8 cellular contexts compared by ENCODE assay signal in the genomic region with DNA sequence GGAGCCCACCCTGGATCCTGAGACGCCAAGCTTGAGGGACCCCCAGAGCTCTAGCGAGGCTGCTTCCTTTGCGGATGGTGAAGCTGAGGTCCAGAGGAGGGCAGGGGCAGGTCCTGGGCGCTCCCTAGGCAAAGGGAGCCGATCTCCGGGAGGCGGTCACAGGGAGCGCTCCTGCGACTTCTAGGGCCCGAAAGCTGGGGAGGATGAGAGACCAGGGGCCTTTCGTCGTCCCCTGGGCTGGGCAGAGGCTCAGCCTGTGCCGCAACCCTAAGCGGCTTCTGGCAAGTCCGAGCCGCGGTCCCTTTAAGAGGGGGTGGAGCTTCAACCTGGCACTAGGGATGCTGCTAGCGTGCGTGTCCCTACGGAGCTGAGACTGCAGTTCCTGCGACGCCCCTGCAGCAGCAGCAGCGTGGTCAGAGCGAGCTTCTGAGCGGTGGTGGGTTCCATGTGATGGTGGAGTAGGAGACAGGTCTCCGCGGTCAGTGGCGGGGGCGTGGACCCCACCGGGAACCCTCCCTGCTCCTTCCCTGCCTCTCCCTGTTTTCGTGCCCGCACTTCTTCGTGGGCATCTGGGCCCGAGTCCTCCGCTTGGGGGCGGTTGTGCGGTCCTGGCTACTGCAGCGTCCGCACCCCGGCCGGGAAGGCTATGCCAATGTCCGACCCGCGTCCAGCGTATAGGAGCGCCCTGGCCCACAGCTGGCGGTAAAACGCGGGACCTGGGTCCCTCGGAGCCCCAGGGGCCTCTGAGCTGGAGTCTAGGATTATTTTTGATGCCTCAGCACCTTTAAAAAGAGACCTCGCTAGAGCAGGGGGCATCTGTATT.
DNase-seq lines count a peak whose midpoint lies in the region; ATAC-seq and FAIRE-seq lines count a peak whose summit lies in the region.

No MANE protein-coding gene starts in this region.

- H3K27ac ChIP-seq in BLaER1: peak overlapping the region; percentile 93

- peak overlapping the region; percentile 97 for H3K4me2 ChIP-seq in BLaER1

- DNase-seq in GM19239 (ENCODE audit: insufficient read length, low spot score): peak; percentile 57
- peak; percentile 87 for DNase-seq in NCI-H748 (lab: John Stamatoyannopoulos, UW; ENCODE audit: unreplicated experiment)
- DNase-seq in activated CD8-positive, alpha-beta memory T cell treated with anti-CD3 and anti-CD28 coated beads for 1 hour (ENCODE audit: extremely low read depth in 1 of 2, low read depth in 1 of 2): peak; percentile 28 to 47
- DNase-seq in effector CD8-positive, alpha-beta T cell (lab: John Stamatoyannopoulos, UW): peak; percentile 52
- DNase-seq in medulla oblongata (ENCODE audit: extremely low spot score): peak; percentile 91
- DNase-seq in stimulated activated CD8-positive, alpha-beta memory T cell treated with anti-CD3 and anti-CD28 coated beads, Interleukin-12 subunit alpha, Interleukin-12 subunit beta, amount 100 ng/mL, for 1 hour (ENCODE audit: low read depth): peak; percentile 50

- peak overlapping the region; percentile 90 for H3K9ac ChIP-seq in BLaER1

- H3K4me3 ChIP-seq in BLaER1: peak overlapping the region; percentile 88

- no peaks in the 10 kb centered on the region for H3K27me3 ChIP-seq in BLaER1

- no peaks in the 10 kb centered on the region for H3K9me3 ChIP-seq in BLaER1

- peaks cover 15% of the 10 kb centered on the region for H3K36me3 ChIP-seq in BLaER1

- peak; percentile 100 for ATAC-seq in HG03439 (IDR thresholded peaks at IDR 0.05; ENCODE audit: unreplicated experiment)

- peaks cover 30% of the 10 kb centered on the region for H3K4me1 ChIP-seq in BLaER1

- no peaks in the 10 kb centered on the region for H4K20me1 ChIP-seq in BLaER1

- peak; percentile 11 for FAIRE-seq in GM19239 (lab: Jason Lieb, UNC)

Comparison
In these comparisons a context has a peak if more than half of its experiments do, and no peak if none do; other contexts are left out.
1. Peak in every context shown above with its lines: DNase-seq, ATAC-seq, H3K4me3 ChIP-seq and H3K27ac ChIP-seq.
2. DNase-seq: peak in every context shown above with its lines; median percentile 91 in medulla oblongata; 87 in NCI-H748; 57 in GM19239; 52 in effector CD8-positive, alpha-beta T cell; 50 in stimulated activated CD8-positive, alpha-beta memory T cell treated with anti-CD3 and anti-CD28 coated beads, Interleukin-12 subunit alpha, Interleukin-12 subunit beta, amount 100 ng/mL, for 1 hour; 38 in activated CD8-positive, alpha-beta memory T cell treated with anti-CD3 and anti-CD28 coated beads for 1 hour.